9 cellular contexts compared by ENCODE assay signal in the genomic region with DNA sequence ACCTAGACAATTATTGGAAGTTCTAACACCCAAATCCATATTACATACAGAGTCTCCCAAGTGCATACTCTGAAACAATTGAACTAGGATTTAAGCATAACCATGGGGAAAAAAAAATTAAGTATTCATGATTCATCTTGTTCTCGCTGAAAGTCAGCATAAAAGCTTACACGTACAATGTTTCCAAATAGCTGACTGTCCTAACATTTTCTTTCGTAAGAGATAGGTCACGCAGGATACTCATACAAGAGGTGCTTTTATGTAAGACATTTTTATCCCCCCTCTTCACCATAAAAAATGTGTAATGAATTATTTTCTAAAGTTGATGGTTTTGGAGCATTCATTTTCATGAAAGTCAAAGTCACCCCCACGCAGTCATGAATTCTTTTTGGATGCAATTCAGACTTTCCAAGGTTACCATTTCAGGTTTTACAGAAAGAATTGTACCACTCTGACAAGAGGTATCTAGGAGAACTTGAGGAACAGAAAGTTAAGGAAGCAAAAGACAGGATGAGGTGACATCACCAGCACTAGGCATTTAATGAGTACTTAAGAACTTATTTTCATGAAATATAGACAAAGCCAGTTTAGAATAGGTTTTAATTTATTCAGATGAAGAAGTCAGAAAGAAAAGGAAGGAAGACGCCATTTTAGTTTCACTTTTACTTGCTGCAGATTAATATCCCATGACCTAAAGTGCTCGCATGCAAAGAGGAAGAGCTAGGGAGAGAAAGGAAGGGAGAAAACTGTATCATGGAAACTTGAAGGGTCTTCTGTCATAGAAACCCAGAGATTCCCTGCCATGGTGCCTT. TPM values are rescaled to one million over a fixed set of nuclear protein-coding genes. Genes with fewer than 3 reads are reported as not detected.
DNase-seq lines count a peak whose midpoint lies in the region; ATAC-seq lines count a peak whose summit lies in the region.
"Had no signal": no experiment of that assay in that cellular context is flagged by ENCODE, and none has a peak within 500 bp of the region (broad histone marks: within the 10 kb centered on the region; RNA-seq: fewer than 3 reads in every experiment).

No MANE protein-coding gene starts in this region.

- peak; percentile 78 for ATAC-seq in HG02884 (IDR thresholded peaks at IDR 0.05; ENCODE audit: unreplicated experiment)
- no peak for ATAC-seq in T-helper 17 cell
- peak; percentile 43 for ATAC-seq in stimulated activated memory B cell treated with anti-CD40 and anti-IgM and Interleukin-4, amounts not matched to agents 10 μg/mL and 1 μg/mL and 100 μg/mL, for 72 hours

- H3K4me3 Mint-ChIP-seq in T-helper 17 cell, result peak overlapping the region; percentile 91
- H3K4me3 Mint-ChIP-seq in stimulated activated memory B cell treated with anti-CD40 and anti-IgM and Interleukin-4, amounts not matched to agents 10 μg/mL and 1 μg/mL and 100 μg/mL, for 72 hours, result peak overlapping the region; percentile 33

- H3K9me3 ChIP-seq in T-helper 17 cell (ENCODE audit: control insufficient read depth, low read length, poor library complexity, severe bottlenecking), result peaks cover 4% of the 10 kb centered on the region

- peaks cover 2% of the 10 kb centered on the region for H3K9me3 Mint-ChIP-seq in stimulated activated memory B cell treated with anti-CD40 and anti-IgM and Interleukin-4, amounts not matched to agents 10 μg/mL and 1 μg/mL and 100 μg/mL, for 72 hours

- DNase-seq in GM04503 (ENCODE audit: low read depth), result peak; percentile 31
- DNase-seq in T-helper 17 cell, result no peak
- DNase-seq in glomerular endothelial cell (ENCODE audit: extremely low read depth, low read depth, low spot score), result peak; percentile 14
- no peak for DNase-seq in NCI-H748 treated with DMSO at 0.1 percent for 48 hours (lab: John Stamatoyannopoulos, UW)
- DNase-seq in NCI-H187 treated with DMSO at 0.1 percent for 48 hours (lab: John Stamatoyannopoulos, UW), result no peak
- no peak for DNase-seq in activated CD4-positive, alpha-beta T cell treated with anti-CD3 and anti-CD28 coated beads for 4 hours

- peak overlapping the region; percentile 93 for H3K27ac Mint-ChIP-seq in T-helper 17 cell
- H3K27ac Mint-ChIP-seq in stimulated activated memory B cell treated with anti-CD40 and anti-IgM and Interleukin-4, amounts not matched to agents 10 μg/mL and 1 μg/mL and 100 μg/mL, for 72 hours, result peak overlapping the region; percentile 61

- H3K4me1 Mint-ChIP-seq in T-helper 17 cell, result peaks cover 7% of the 10 kb centered on the region
- peaks cover 8% of the 10 kb centered on the region for H3K4me1 Mint-ChIP-seq in stimulated activated memory B cell treated with anti-CD40 and anti-IgM and Interleukin-4, amounts not matched to agents 10 μg/mL and 1 μg/mL and 100 μg/mL, for 72 hours

- H3K36me3 Mint-ChIP-seq in T-helper 17 cell (ENCODE audit: low read depth), result peaks cover 3% of the 10 kb centered on the region
- no peaks in the 10 kb centered on the region for H3K36me3 Mint-ChIP-seq in stimulated activated memory B cell treated with anti-CD40 and anti-IgM and Interleukin-4, amounts not matched to agents 10 μg/mL and 1 μg/mL and 100 μg/mL, for 72 hours

- peaks cover 5% of the 10 kb centered on the region for H3K27me3 Mint-ChIP-seq in T-helper 17 cell
- H3K27me3 Mint-ChIP-seq in stimulated activated memory B cell treated with anti-CD40 and anti-IgM and Interleukin-4, amounts not matched to agents 10 μg/mL and 1 μg/mL and 100 μg/mL, for 72 hours, result no peaks in the 10 kb centered on the region

RNA-seq across cellular contexts. Expression of a gene that starts 55.8 kb away (rescaled TPM):
- total RNA-seq in T-helper 17 cell (not detected), glomerular endothelial cell (1.7 and 2.9 TPM in 2 replicates)
- total RNA-seq: mononuclear cell had no signal

Comparison
In these comparisons a context has a peak if more than half of its experiments do, and no peak if none do; other contexts are left out.
1. DNase-seq: peak in GM04503 (single experiment) and glomerular endothelial cell (single experiment); none in T-helper 17 cell (0 of 3), NCI-H748 treated with DMSO at 0.1 percent for 48 hours (single experiment), NCI-H187 treated with DMSO at 0.1 percent for 48 hours (single experiment) and activated CD4-positive, alpha-beta T cell treated with anti-CD3 and anti-CD28 coated beads for 4 hours (0 of 2).